Comparison of ENCODE assay signal across 9 cellular contexts in genomic region chr4:76624271-76624681, GRCh38.
DNase-seq lines count a peak whose midpoint lies in the region; ATAC-seq and FAIRE-seq lines count a peak whose summit lies in the region.
"Had no signal": no experiment of that assay in that cellular context is flagged by ENCODE, and none has a peak within 500 bp of the region (broad histone marks: within the 10 kb centered on the region; RNA-seq: fewer than 3 reads in every experiment).

No MANE protein-coding gene starts in this region.

- H3K4me1 ChIP-seq in esophagus (ENCODE audit: control insufficient read depth in 2 of 2, insufficient read depth in 2 of 2, low read length in 1 of 2) (no peaks in the 10 kb centered on the region), mucosa of rectum (ENCODE audit: control insufficient read depth in 2 of 2, insufficient read depth in 2 of 2, low read length in 2 of 2) (peaks cover 28 to 61% of the 10 kb centered on the region in 2 donors)

- H3K9me3 ChIP-seq in esophagus (ENCODE audit: control insufficient read depth in 2 of 2, insufficient read depth in 1 of 2, low read depth in 1 of 2, low read length in 1 of 2): no peaks in the 10 kb centered on the region
- H3K9me3 ChIP-seq in mucosa of rectum (ENCODE audit: control insufficient read depth in 2 of 2, low read length in 2 of 2): no peaks in the 10 kb centered on the region

- peaks cover 23% of the 10 kb centered on the region for H3K27me3 Mint-ChIP-seq in activated CD4-positive, alpha-beta T cell treated with anti-CD3 and anti-CD28 coated beads for 36 hours
- H3K27me3 Mint-ChIP-seq in activated CD4-positive, alpha-beta T cell treated with anti-CD3 and anti-CD28 coated beads, Interleukin-2, amount 10 ng/mL, durations not matched to agents 7 days and 5 days: peaks cover 18% of the 10 kb centered on the region

- H3K27ac ChIP-seq in esophagus (ENCODE audit: low read depth in 2 of 2, low read length in 1 of 2) (peak overlapping the region; percentile 23 to 39), mucosa of rectum (ENCODE audit: low read depth in 2 of 2, low read length in 2 of 2) (peak overlapping the region; percentile 69 to 86)

- CTCF ChIA-PET in activated CD4-positive, alpha-beta T cell treated with anti-CD3 and anti-CD28 coated beads for 36 hours (lab: Charles Lee): no interaction called here
- CTCF ChIA-PET in activated CD4-positive, alpha-beta T cell treated with anti-CD3 and anti-CD28 coated beads, Interleukin-2, amount 10 ng/mL, durations not matched to agents 7 days and 5 days (lab: Charles Lee): interaction anchor here (0.6 kb wide), 1 partner anchor 17 kb away, joined by 5 read pairs; no protein-coding TSS in a partner anchor

- H3K27ac Mint-ChIP-seq in activated CD4-positive, alpha-beta T cell treated with anti-CD3 and anti-CD28 coated beads for 36 hours: no peak overlapping the region
- no peak overlapping the region for H3K27ac Mint-ChIP-seq in activated CD4-positive, alpha-beta T cell treated with anti-CD3 and anti-CD28 coated beads, Interleukin-2, amount 10 ng/mL, durations not matched to agents 7 days and 5 days

- H3K27me3 ChIP-seq in esophagus (ENCODE audit: control insufficient read depth in 1 of 2, insufficient read depth in 2 of 2, low read length in 2 of 2): no peaks in the 10 kb centered on the region
- H3K27me3 ChIP-seq in mucosa of rectum (ENCODE audit: control insufficient read depth in 2 of 2, insufficient read depth in 2 of 2, low read length in 2 of 2): no peaks in the 10 kb centered on the region

- intact Hi-C loops in activated CD4-positive, alpha-beta T cell treated with anti-CD3 and anti-CD28 coated beads for 36 hours (cut with DNase I, micrococcal nuclease): no loop called here

- no peak overlapping the region for H3K4me3 Mint-ChIP-seq in activated CD4-positive, alpha-beta T cell treated with anti-CD3 and anti-CD28 coated beads for 36 hours
- H3K4me3 Mint-ChIP-seq in activated CD4-positive, alpha-beta T cell treated with anti-CD3 and anti-CD28 coated beads, Interleukin-2, amount 10 ng/mL, durations not matched to agents 7 days and 5 days: no peak overlapping the region

- no peak for ATAC-seq in activated CD4-positive, alpha-beta T cell treated with anti-CD3 and anti-CD28 coated beads for 36 hours
- ATAC-seq in HG02610 (IDR thresholded peaks at IDR 0.05; ENCODE audit: unreplicated experiment) (no peak), HG02970 (IDR thresholded peaks at IDR 0.05; ENCODE audit: low FRiP score, unreplicated experiment) (no peak)

- H3K9me3 Mint-ChIP-seq in activated CD4-positive, alpha-beta T cell treated with anti-CD3 and anti-CD28 coated beads for 36 hours (ENCODE audit: low read depth): no peaks in the 10 kb centered on the region
- no peaks in the 10 kb centered on the region for H3K9me3 Mint-ChIP-seq in activated CD4-positive, alpha-beta T cell treated with anti-CD3 and anti-CD28 coated beads, Interleukin-2, amount 10 ng/mL, durations not matched to agents 7 days and 5 days

- no peak for FAIRE-seq in urothelium cell line (lab: Jason Lieb, UNC)
- FAIRE-seq: A204.1 had no signal

- DNase-seq in activated CD4-positive, alpha-beta T cell treated with anti-CD3 and anti-CD28 coated beads for 36 hours: peak; percentile 6
- DNase-seq in activated CD4-positive, alpha-beta T cell treated with anti-CD3 and anti-CD28 coated beads, Interleukin-2, amount 10 ng/mL, durations not matched to agents 7 days and 5 days: no peak
- DNase-seq in urothelium cell line (ENCODE audit: low spot score) (peak; percentile 50), NCI-H2171 treated with DMSO at 0.1 percent for 48 hours (lab: John Stamatoyannopoulos, UW) (no peak)

- peak overlapping the region in 1 of 2 donors; percentile 9 for H3K9ac ChIP-seq in mucosa of rectum (ENCODE audit: low read depth in 1 of 2, low read length in 2 of 2)

- H3K36me3 Mint-ChIP-seq in activated CD4-positive, alpha-beta T cell treated with anti-CD3 and anti-CD28 coated beads for 36 hours (ENCODE audit: low read depth): no peaks in the 10 kb centered on the region
- H3K36me3 Mint-ChIP-seq in activated CD4-positive, alpha-beta T cell treated with anti-CD3 and anti-CD28 coated beads, Interleukin-2, amount 10 ng/mL, durations not matched to agents 7 days and 5 days (ENCODE audit: low read depth): no peaks in the 10 kb centered on the region

- no peaks in the 10 kb centered on the region for H3K4me1 Mint-ChIP-seq in activated CD4-positive, alpha-beta T cell treated with anti-CD3 and anti-CD28 coated beads for 36 hours
- no peaks in the 10 kb centered on the region for H3K4me1 Mint-ChIP-seq in activated CD4-positive, alpha-beta T cell treated with anti-CD3 and anti-CD28 coated beads, Interleukin-2, amount 10 ng/mL, durations not matched to agents 7 days and 5 days

- 44 to 49% methylated on average over 7 of the region's 7 CpGs for WGBS in esophagus, 2 donors

- no peaks in the 10 kb centered on the region for H3K36me3 ChIP-seq in esophagus (ENCODE audit: control insufficient read depth in 2 of 2, insufficient read depth in 2 of 2, low read length in 1 of 2)
- no peaks in the 10 kb centered on the region for H3K36me3 ChIP-seq in mucosa of rectum (ENCODE audit: control insufficient read depth in 2 of 2, insufficient read depth in 2 of 2, low read length in 2 of 2)

- POLR2A ChIA-PET in activated CD4-positive, alpha-beta T cell treated with anti-CD3 and anti-CD28 coated beads for 36 hours (lab: Charles Lee): no interaction called here
- POLR2A ChIA-PET in activated CD4-positive, alpha-beta T cell treated with anti-CD3 and anti-CD28 coated beads, Interleukin-2, amount 10 ng/mL, durations not matched to agents 7 days and 5 days (lab: Charles Lee): no interaction called here

- H3K4me3 ChIP-seq in esophagus (ENCODE audit: low read depth in 1 of 2, low read length in 2 of 2) (no peak overlapping the region), mucosa of rectum (ENCODE audit: low read length in 2 of 2) (peak overlapping the region in 1 of 2 donors; percentile 4)

Comparison
In these comparisons a context has a peak if more than half of its experiments do, and no peak if none do; other contexts are left out.
1. DNase-seq: peak in activated CD4-positive, alpha-beta T cell treated with anti-CD3 and anti-CD28 coated beads for 36 hours (single experiment) and urothelium cell line (single experiment); none in activated CD4-positive, alpha-beta T cell treated with anti-CD3 and anti-CD28 coated beads, Interleukin-2, amount 10 ng/mL, durations not matched to agents 7 days and 5 days (single experiment) and NCI-H2171 treated with DMSO at 0.1 percent for 48 hours (single experiment).